ENCODE assay signal across 30 cellular contexts in genomic region chr15:65346856-65347598, GRCh38. TPM values are rescaled to one million over a fixed set of nuclear protein-coding genes. Genes with fewer than 3 reads are reported as not detected.
"Had no signal": no experiment of that assay in that cellular context is flagged by ENCODE, and none has a peak within 500 bp of the region (broad histone marks: within the 10 kb centered on the region; RNA-seq: fewer than 3 reads in every experiment).

No MANE protein-coding gene starts in this region.

- H3K27ac Mint-ChIP-seq: activated CD4-positive, alpha-beta memory T cell treated with anti-CD3 and anti-CD28 coated beads, Interleukin-2, amount 10 ng/mL, durations not matched to agents 7 days and 5 days; activated CD8-positive, alpha-beta memory T cell treated with anti-CD3 and anti-CD28 coated beads, Interleukin-2, amount 10 ng/mL, durations not matched to agents 7 days and 5 days; activated naive CD4-positive, alpha-beta T cell treated with anti-CD3 and anti-CD28 coated beads, Interleukin-2, amount 50 U/mL, for 24 hours; effector memory CD8-positive, alpha-beta T cell; naive thymus-derived CD8-positive, alpha-beta T cell; stimulated activated effector memory CD8-positive, alpha-beta T cell treated with anti-CD3 and anti-CD28 coated beads, Interleukin-12 subunit alpha, Interleukin-12 subunit beta, amount 100 ng/mL, for 72 hours; stimulated activated naive CD8-positive, alpha-beta T cell treated with anti-CD3 and anti-CD28 coated beads, Interleukin-15, amount 100 ng/mL, for 72 hours; T-helper 1 cell treated with Interleukin-12 subunit alpha and Interleukin-12 subunit beta and Interleukin-4 antibody, amounts not matched to agents 30 μg/mL and 1 μg/mL, for 36 hours had no signal

- DNase-seq: activated CD4-positive, alpha-beta memory T cell treated with anti-CD3 and anti-CD28 coated beads, Interleukin-2, amount 10 ng/mL, durations not matched to agents 7 days and 5 days; activated CD4-positive, alpha-beta T cell treated with anti-CD3 and anti-CD28 coated beads for 48 hours; activated CD4-positive, CD25-positive, alpha-beta regulatory T cell; activated CD8-positive, alpha-beta memory T cell treated with anti-CD3 and anti-CD28 coated beads, Interleukin-2, amount 10 ng/mL, durations not matched to agents 7 days and 5 days; activated effector memory CD4-positive, alpha-beta T cell treated with anti-CD3 and anti-CD28 coated beads, Interleukin-2, amount 50 U/mL, for 16 hours; activated T-cell treated with anti-CD3 and anti-CD28 coated beads for 4 hours; anterior cingulate cortex; caudate nucleus; dorsolateral prefrontal cortex; effector memory CD8-positive, alpha-beta T cell; esophagus squamous epithelium; gastrocnemius medialis; head of caudate nucleus; left colon; lower lobe of right lung; naive thymus-derived CD8-positive, alpha-beta T cell; ovary; psoas muscle; stimulated activated CD4-positive, alpha-beta T cell treated with anti-CD3 and anti-CD28 coated beads, Interleukin-2, amount 100 ng/mL, for 24 hours; stimulated activated naive CD8-positive, alpha-beta T cell treated with anti-CD3 and anti-CD28 coated beads, Interleukin-15, amount 100 ng/mL, for 72 hours; tibial artery had no signal

- H3K4me1 Mint-ChIP-seq: activated CD4-positive, alpha-beta memory T cell treated with anti-CD3 and anti-CD28 coated beads, Interleukin-2, amount 10 ng/mL, durations not matched to agents 7 days and 5 days; activated CD8-positive, alpha-beta memory T cell treated with anti-CD3 and anti-CD28 coated beads, Interleukin-2, amount 10 ng/mL, durations not matched to agents 7 days and 5 days; activated naive CD4-positive, alpha-beta T cell treated with anti-CD3 and anti-CD28 coated beads, Interleukin-2, amount 50 U/mL, for 24 hours; naive thymus-derived CD8-positive, alpha-beta T cell; stimulated activated effector memory CD8-positive, alpha-beta T cell treated with anti-CD3 and anti-CD28 coated beads, Interleukin-12 subunit alpha, Interleukin-12 subunit beta, amount 100 ng/mL, for 72 hours; stimulated activated naive CD8-positive, alpha-beta T cell treated with anti-CD3 and anti-CD28 coated beads, Interleukin-15, amount 100 ng/mL, for 72 hours had no signal

- H3K9me3 ChIP-seq: gastrocnemius medialis, lower lobe of right lung, neutrophil, ovary, psoas muscle, tibial artery had no signal

- H3K36me3 Mint-ChIP-seq: activated CD8-positive, alpha-beta memory T cell treated with anti-CD3 and anti-CD28 coated beads, Interleukin-2, amount 10 ng/mL, durations not matched to agents 7 days and 5 days; stimulated activated effector memory CD8-positive, alpha-beta T cell treated with anti-CD3 and anti-CD28 coated beads, Interleukin-12 subunit alpha, Interleukin-12 subunit beta, amount 100 ng/mL, for 72 hours had no signal

- H3K27me3 Mint-ChIP-seq: brain had no signal

- H3K4me3 ChIP-seq: dorsolateral prefrontal cortex, esophagus squamous epithelium, gastrocnemius medialis, lower lobe of right lung, ovary, psoas muscle, right atrium auricular region, tibial artery had no signal

- H3K4me1 ChIP-seq: esophagus squamous epithelium, gastrocnemius medialis, lower lobe of right lung, psoas muscle, right atrium auricular region, tibial artery had no signal

- H3K36me3 ChIP-seq: esophagus squamous epithelium, gastrocnemius medialis, lower lobe of right lung, neutrophil, ovary, right atrium auricular region, tibial artery had no signal

- ATAC-seq: activated CD8-positive, alpha-beta memory T cell treated with anti-CD3 and anti-CD28 coated beads, Interleukin-2, amount 10 ng/mL, durations not matched to agents 7 days and 5 days; effector memory CD8-positive, alpha-beta T cell; gastrocnemius medialis; left colon; lower lobe of right lung; naive thymus-derived CD8-positive, alpha-beta T cell; psoas muscle; stimulated activated effector memory CD8-positive, alpha-beta T cell treated with anti-CD3 and anti-CD28 coated beads, Interleukin-12 subunit alpha, Interleukin-12 subunit beta, amount 100 ng/mL, for 72 hours; stimulated activated naive CD8-positive, alpha-beta T cell treated with anti-CD3 and anti-CD28 coated beads, Interleukin-15, amount 100 ng/mL, for 72 hours had no signal

- H3K4me3 Mint-ChIP-seq: activated CD4-positive, alpha-beta memory T cell treated with anti-CD3 and anti-CD28 coated beads, Interleukin-2, amount 10 ng/mL, durations not matched to agents 7 days and 5 days; activated CD8-positive, alpha-beta memory T cell treated with anti-CD3 and anti-CD28 coated beads, Interleukin-2, amount 10 ng/mL, durations not matched to agents 7 days and 5 days; activated naive CD4-positive, alpha-beta T cell treated with anti-CD3 and anti-CD28 coated beads, Interleukin-2, amount 50 U/mL, for 24 hours; brain; effector memory CD8-positive, alpha-beta T cell; naive thymus-derived CD8-positive, alpha-beta T cell; stimulated activated effector memory CD8-positive, alpha-beta T cell treated with anti-CD3 and anti-CD28 coated beads, Interleukin-12 subunit alpha, Interleukin-12 subunit beta, amount 100 ng/mL, for 72 hours; stimulated activated naive CD8-positive, alpha-beta T cell treated with anti-CD3 and anti-CD28 coated beads, Interleukin-15, amount 100 ng/mL, for 72 hours; T-helper 1 cell treated with Interleukin-12 subunit alpha and Interleukin-12 subunit beta and Interleukin-4 antibody, amounts not matched to agents 30 μg/mL and 1 μg/mL, for 36 hours had no signal

- H3K9me3 Mint-ChIP-seq: activated naive CD4-positive, alpha-beta T cell treated with anti-CD3 and anti-CD28 coated beads, Interleukin-2, amount 50 U/mL, for 24 hours; effector memory CD8-positive, alpha-beta T cell; stimulated activated effector memory CD8-positive, alpha-beta T cell treated with anti-CD3 and anti-CD28 coated beads, Interleukin-12 subunit alpha, Interleukin-12 subunit beta, amount 100 ng/mL, for 72 hours; stimulated activated naive CD8-positive, alpha-beta T cell treated with anti-CD3 and anti-CD28 coated beads, Interleukin-15, amount 100 ng/mL, for 72 hours had no signal

- H3K27ac ChIP-seq: dorsolateral prefrontal cortex, esophagus squamous epithelium, gastrocnemius medialis, lower lobe of right lung, neutrophil, ovary, psoas muscle, right atrium auricular region, tibial artery had no signal

- H3K27me3 ChIP-seq: dorsolateral prefrontal cortex, esophagus squamous epithelium, gastrocnemius medialis, ovary, right atrium auricular region had no signal

RNA-seq across cellular contexts. Expression of gene IGDCC3, which starts 30.8 kb away (rescaled TPM):
- total RNA-seq: activated CD4-positive, alpha-beta memory T cell treated with anti-CD3 and anti-CD28 coated beads, Interleukin-2, amount 10 ng/mL, durations not matched to agents 7 days and 5 days; activated CD8-positive, alpha-beta memory T cell treated with anti-CD3 and anti-CD28 coated beads, Interleukin-2, amount 10 ng/mL, durations not matched to agents 7 days and 5 days; esophagus squamous epithelium; gastrocnemius medialis; lower lobe of right lung; mesenteric fat pad; naive thymus-derived CD8-positive, alpha-beta T cell; psoas muscle; right atrium auricular region had no signal
- polyA plus RNA-seq: naive thymus-derived CD8-positive, alpha-beta T cell; psoas muscle had no signal

RNA-seq across cellular contexts. Expression of gene RNU5B-1, which starts 42.5 kb away (rescaled TPM):
- total RNA-seq: esophagus squamous epithelium, gastrocnemius medialis, left colon, right atrium auricular region, skeletal muscle tissue had no signal
- polyA plus RNA-seq: naive thymus-derived CD8-positive, alpha-beta T cell; ovary; psoas muscle; urinary bladder had no signal

RNA-seq across cellular contexts. Expression of gene RNU5A-1, which starts 51.2 kb away (rescaled TPM):
- total RNA-seq: activated CD4-positive, alpha-beta memory T cell treated with anti-CD3 and anti-CD28 coated beads, Interleukin-2, amount 10 ng/mL, durations not matched to agents 7 days and 5 days; activated CD8-positive, alpha-beta memory T cell treated with anti-CD3 and anti-CD28 coated beads, Interleukin-2, amount 10 ng/mL, durations not matched to agents 7 days and 5 days; esophagus squamous epithelium; gastrocnemius medialis; left colon; lower lobe of right lung; mesenteric fat pad; naive thymus-derived CD8-positive, alpha-beta T cell; ovary; psoas muscle; right atrium auricular region; skeletal muscle tissue; urinary bladder had no signal
- polyA plus RNA-seq: naive thymus-derived CD8-positive, alpha-beta T cell; ovary; psoas muscle; urinary bladder had no signal
